Comparison of ENCODE assay signal across 11 cellular contexts in the genomic region with DNA sequence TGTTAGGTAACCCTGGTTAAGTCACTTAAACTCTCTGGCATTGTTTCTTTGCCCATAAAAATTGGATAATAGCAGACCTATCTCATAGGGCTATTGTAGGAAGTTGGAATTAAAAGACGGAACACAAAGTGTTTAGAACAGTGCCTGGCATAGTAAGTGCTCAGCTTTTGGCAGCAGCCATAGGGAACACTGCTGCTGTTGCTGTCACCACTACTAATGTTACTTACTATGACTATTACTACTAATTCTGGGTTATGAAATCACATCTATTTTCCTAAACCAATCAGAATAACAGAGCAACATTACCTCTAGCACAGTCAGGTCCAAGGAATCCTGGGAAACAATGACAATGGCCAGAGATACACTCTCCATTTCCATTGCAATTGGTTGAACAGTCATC.
"Had no signal": no experiment of that assay in that cellular context is flagged by ENCODE, and none has a peak within 500 bp of the region (broad histone marks: within the 10 kb centered on the region; RNA-seq: fewer than 3 reads in every experiment).

No MANE protein-coding gene starts in this region.

- H3K4me3 Mint-ChIP-seq: GM23338, H9, HFFc6 had no signal

- H3K9me3 ChIP-seq: HAP-1 had no signal

- H3K4me2 ChIP-seq: GM23338 had no signal

- H3K27ac Mint-ChIP-seq: GM23338, H9, HFFc6 had no signal

- H3K27ac ChIP-seq: GM23248 had no signal

- ATAC-seq: GM23338, HCT116 had no signal

- DNase-seq: GM23248, GOT3, H7, H9, HCEC 1CT, HFFc6 had no signal

- FAIRE-seq: H1, H54 had no signal

- H3K36me3 ChIP-seq: HAP-1 had no signal

- H3K9me3 Mint-ChIP-seq: GM23338, H9, HFFc6 had no signal

- H3K4me3 ChIP-seq: GM23248, GM23338, HAP-1 had no signal
